1 cellular context compared by ENCODE assay signal in genomic region chr2:48248251-48248933, GRCh38.
A peak's percentile ranks its signal among the peaks of the same experiment; 100 is the strongest.
TF ChIP-seq lines count a peak whose summit lies in the region.

No MANE protein-coding gene starts in this region.

TF ChIP-seq in SK-N-SH, 30 proteins besides CTCF, POLR2A, EP300 and RAD21 (continued from another document):
- no peak for TF ChIP-seq USF1 (IDR thresholded peaks at IDR 0.05; ENCODE audit: borderline replicate concordance, low read depth)
- no peak for TF ChIP-seq YY1 (IDR thresholded peaks at IDR 0.05; ENCODE audit: low read depth)
- no peak for TF ChIP-seq REST (IDR thresholded peaks at IDR 0.05; ENCODE audit: low read depth, low read length)
- no peak for TF ChIP-seq TAF1 (IDR thresholded peaks at IDR 0.05; ENCODE audit: borderline replicate concordance, low read depth, low read length)
- TF ChIP-seq PBX3 (IDR thresholded peaks at IDR 0.05): peak; percentile 64
TF ChIP-seq in SK-N-SH: peak in this region for 5.
